Comparison of ENCODE assay signal across 16 cellular contexts in the genomic region with DNA sequence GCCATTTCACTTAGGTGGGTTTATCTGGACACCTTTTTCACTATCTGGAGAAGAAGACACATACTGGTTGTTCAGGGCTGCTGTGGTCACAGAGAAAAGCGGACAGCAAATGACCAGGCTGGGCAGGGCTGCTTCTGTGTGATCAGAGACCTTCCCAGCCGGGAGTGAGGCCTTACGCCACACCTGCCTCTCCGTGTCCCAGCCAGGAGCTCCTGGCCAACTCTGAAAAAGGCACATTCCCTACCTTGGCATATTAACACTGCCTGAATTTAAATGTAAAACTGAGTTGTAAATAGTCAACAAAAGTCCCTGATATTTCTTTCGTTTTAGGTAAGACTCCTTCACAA. TPM values are rescaled to one million over a fixed set of nuclear protein-coding genes. Genes with fewer than 3 reads are reported as not detected.
A peak's percentile ranks its signal among the peaks of the same experiment; 100 is the strongest.
DNase-seq lines count a peak whose midpoint lies in the region; ATAC-seq, FAIRE-seq and TF ChIP-seq lines count a peak whose summit lies in the region.
"Had no signal": no experiment of that assay in that cellular context is flagged by ENCODE, and none has a peak within 500 bp of the region (broad histone marks: within the 10 kb centered on the region; RNA-seq: fewer than 3 reads in every experiment).

No MANE protein-coding gene starts in this region.

- TF ChIP-seq POLR2A in HepG2 (IDR thresholded peaks at IDR 0.05; ENCODE audit: insufficient read depth in 1 of 2, low read depth in 2 of 2, low read length in 2 of 2), result no peak

- BruUV-seq in HepG2 (replicated peaks; lab: Mats Ljungman, UMichigan), result TSS peak; percentile 33

- WGBS in HepG2 (ENCODE audit: low lambda C conversion rate), result 84% methylated on average over 5 of the region's 5 CpGs

- peak overlapping the region in 10 of 11 experiments; percentile 58 to 98 (median 82); a peak in 18 of 22 replicates for H3K4me2 ChIP-seq in BLaER1 treated with 17β-estradiol and CSF1 and Interleukin-3, amounts not matched to agents 10 nM and 100 nM
- no peak overlapping the region for H3K4me2 ChIP-seq in HepG2 (ENCODE audit: low read depth, low read length)

- POLR2A ChIA-PET in HepG2 (lab: Yijun Ruan, JAX), result no interaction called here

- CTCF ChIA-PET in HepG2 (lab: Yijun Ruan, JAX; ENCODE audit: low intra/inter-chr PET ratio, low total read pairs), result interaction anchor here (3.8 kb wide), 1 partner anchor 73 kb away, joined by 16 read pairs; no protein-coding TSS in a partner anchor

- H3K27ac Mint-ChIP-seq in stimulated activated naive B cell treated with anti-CD40 and anti-IgM and Interleukin-4, amounts not matched to agents 10 μg/mL and 1 μg/mL and 100 μg/mL, for 72 hours, result peak overlapping the region; percentile 20

- peaks cover 14 to 32% of the 10 kb centered on the region in 2 donors for H3K4me1 Mint-ChIP-seq in stimulated activated naive B cell treated with anti-CD40 and anti-IgM and Interleukin-4, amounts not matched to agents 10 μg/mL and 1 μg/mL and 100 μg/mL, for 72 hours

- H3K36me3 Mint-ChIP-seq in stimulated activated naive B cell treated with anti-CD40 and anti-IgM and Interleukin-4, amounts not matched to agents 10 μg/mL and 1 μg/mL and 100 μg/mL, for 72 hours, result peaks cover 25 to 31% of the 10 kb centered on the region in 2 donors

- H4K20me1 ChIP-seq in BLaER1 treated with 17β-estradiol and CSF1 and Interleukin-3, amounts not matched to agents 10 nM and 100 nM, result peaks cover 0 to 24% (median 0%) of the 10 kb centered on the region in 11 experiments; a peak in 3 of 22 replicates
- H4K20me1 ChIP-seq in HepG2 (ENCODE audit: insufficient read depth, low read length), result no peaks in the 10 kb centered on the region

- H3K4me3 ChIP-seq in BLaER1 treated with 17β-estradiol and CSF1 and Interleukin-3, amounts not matched to agents 10 nM and 100 nM, result no peak overlapping the region
- H3K4me3 ChIP-seq in HL-60 (replicated peaks; ENCODE audit: insufficient read depth, low read length), result no peak overlapping the region
- H3K4me3 ChIP-seq in HepG2 (replicated peaks in 1 of 3; ENCODE audit: insufficient read depth in 1 of 3, low read depth in 2 of 3, low read length in 3 of 3), result no peak overlapping the region
- H3K4me3 ChIP-seq: SK-N-MC had no signal

- peak overlapping the region in 9 of 11 experiments; percentile 23 to 87 (median 79); a peak in 16 of 22 replicates for H3K27ac ChIP-seq in BLaER1 treated with 17β-estradiol and CSF1 and Interleukin-3, amounts not matched to agents 10 nM and 100 nM
- H3K27ac ChIP-seq in HL-60 (replicated peaks) (peak overlapping the region; percentile 34; the same call in 1 of the 2 replicates), HepG2 (ENCODE audit: extremely low read length, insufficient read depth, low read length) (no peak overlapping the region)
- H3K27ac ChIP-seq: SK-N-MC had no signal

- no peaks in the 10 kb centered on the region for H3K27me3 ChIP-seq in BLaER1 treated with 17β-estradiol and CSF1 and Interleukin-3, amounts not matched to agents 10 nM and 100 nM
- H3K27me3 ChIP-seq in HL-60 (ENCODE audit: insufficient read depth, poor library complexity, severe bottlenecking) (no peaks in the 10 kb centered on the region), HepG2 (ENCODE audit: control insufficient read depth in 1 of 2, insufficient read depth in 2 of 2, low read length in 2 of 2) (no peaks in the 10 kb centered on the region)

- H3K27me3 Mint-ChIP-seq in stimulated activated naive B cell treated with anti-CD40 and anti-IgM and Interleukin-4, amounts not matched to agents 10 μg/mL and 1 μg/mL and 100 μg/mL, for 72 hours, result no peaks in the 10 kb centered on the region

- H2AFZ ChIP-seq in HepG2 (ENCODE audit: low read length), result no peak overlapping the region

- TF ChIP-seq RAD21 in HepG2 (CRISPR knock-in tag; IDR thresholded peaks at IDR 0.05), result no peak

- peaks cover 17 to 84% (median 65%) of the 10 kb centered on the region in 10 experiments for H3K4me1 ChIP-seq in BLaER1 treated with 17β-estradiol and CSF1 and Interleukin-3, amounts not matched to agents 10 nM and 100 nM
- H3K4me1 ChIP-seq in HepG2 (ENCODE audit: insufficient read depth, low read length), result peaks cover 18% of the 10 kb centered on the region

- FAIRE-seq in HepG2 (lab: Jason Lieb, UNC), result no peak
- FAIRE-seq: GM18507, H1 had no signal

- H3K79me2 ChIP-seq in HepG2 (ENCODE audit: insufficient read depth, low read length), result no peaks in the 10 kb centered on the region

- no peak for DNase-seq in HL-60 (ENCODE audit: low read depth in 1 of 2, low spot score in 1 of 2)
- no peak for DNase-seq in HepG2 (ENCODE audit: low spot score)
- DNase-seq in stimulated activated naive B cell treated with anti-CD40 and anti-IgM and Interleukin-4, amounts not matched to agents 10 μg/mL and 1 μg/mL and 100 μg/mL, for 72 hours, result no peak
- no peak for DNase-seq in stimulated activated CD8-positive, alpha-beta memory T cell treated with anti-CD3 and anti-CD28 coated beads, Interleukin-4, amount 100 ng/mL, for 48 hours
- DNase-seq in NCI-H69 (lab: John Stamatoyannopoulos, UW), result no peak
- no peak for DNase-seq in dedifferentiated amniotic fluid mesenchymal stem cell (ENCODE audit: extremely low spot score)
- DNase-seq: DMS79, NCI-H1105 treated with DMSO at 0.1 percent for 48 hours, NCI-H1694, NCI-H2081 treated with DMSO at 0.1 percent for 48 hours, NCI-H774 had no signal

- H3K9me3 Mint-ChIP-seq in stimulated activated naive B cell treated with anti-CD40 and anti-IgM and Interleukin-4, amounts not matched to agents 10 μg/mL and 1 μg/mL and 100 μg/mL, for 72 hours, result no peaks in the 10 kb centered on the region

- TF ChIP-seq EP300 in HepG2 (IDR thresholded peaks at IDR 0.05; ENCODE audit: low read depth in 2 of 2, low read length in 2 of 2) (no peak), HepG2 (CRISPR knock-in tag; IDR thresholded peaks at IDR 0.05; ENCODE audit: borderline replicate concordance) (no peak)

- no peak for ATAC-seq in HepG2
- ATAC-seq in stimulated activated naive B cell treated with anti-CD40 and anti-IgM and Interleukin-4, amounts not matched to agents 10 μg/mL and 1 μg/mL and 100 μg/mL, for 72 hours (replicated peaks), result no peak

- intact Hi-C loops in HepG2 (cut with micrococcal nuclease; ENCODE audit: unreplicated experiment), result loop anchor here (10.0 kb wide), 1 partner anchor 243 kb away; no protein-coding TSS in a partner anchor

- H3K9me3 ChIP-seq in BLaER1 treated with 17β-estradiol and CSF1 and Interleukin-3, amounts not matched to agents 10 nM and 100 nM (replicated peaks in 1 of 11), result peaks cover 0 to 14% (median 0%) of the 10 kb centered on the region in 11 experiments; a peak in 2 of 22 replicates
- H3K9me3 ChIP-seq in HepG2 (ENCODE audit: low read length), result no peaks in the 10 kb centered on the region

- peaks cover 25 to 84% (median 56%) of the 10 kb centered on the region in 11 experiments for H3K36me3 ChIP-seq in BLaER1 treated with 17β-estradiol and CSF1 and Interleukin-3, amounts not matched to agents 10 nM and 100 nM
- peaks cover 14 to 26% of the 10 kb centered on the region in 2 experiments for H3K36me3 ChIP-seq in HepG2 (replicated peaks in 1 of 2; ENCODE audit: control insufficient read depth in 1 of 2, insufficient read depth in 2 of 2, low read length in 2 of 2)

- peak overlapping the region in 6 of 11 experiments; percentile 10 to 47 (median 28); a peak in 8 of 22 replicates for H3K9ac ChIP-seq in BLaER1 treated with 17β-estradiol and CSF1 and Interleukin-3, amounts not matched to agents 10 nM and 100 nM
- no peak overlapping the region for H3K9ac ChIP-seq in HepG2 (ENCODE audit: insufficient read depth, low read depth, low read length)

- in situ Hi-C loops in HepG2 (cut with HindIII; ENCODE audit: extremely low pct_ligation_motif_present, low pct_unique_long_range_greater_than_20kb), result loop anchor here (10.0 kb wide), 1 partner anchor 253 kb away; no protein-coding TSS in a partner anchor

- no peak for TF ChIP-seq CTCF in HL-60 (IDR thresholded peaks at IDR 0.05; ENCODE audit: insufficient read depth, low read length)
- TF ChIP-seq CTCF in HepG2 (CRISPR knock-in tag; IDR thresholded peaks at IDR 0.05), result no peak

- no peak overlapping the region for H3K4me3 Mint-ChIP-seq in stimulated activated naive B cell treated with anti-CD40 and anti-IgM and Interleukin-4, amounts not matched to agents 10 μg/mL and 1 μg/mL and 100 μg/mL, for 72 hours

RNA-seq across cellular contexts. Expression of a gene that starts 9.1 kb away (rescaled TPM):
- not detected in 2 replicates for total RNA-seq in HepG2 (2016; rRNA removed; fragmentation: Illumina TruSeq; extraction: Trizol)
- total RNA-seq in HepG2 (2016; cell fraction: cytosol; rRNA removed; fragmentation: Illumina TruSeq; extraction: Trizol; ENCODE audit: low read depth), result not detected in 2 replicates
- not detected in 2 replicates for total RNA-seq in HepG2 (2016; cell fraction: insoluble cytoplasmic fraction; rRNA removed; fragmentation: Illumina TruSeq; extraction: Trizol)
- total RNA-seq in HepG2 (2016; cell fraction: membrane; rRNA removed; fragmentation: Illumina TruSeq; extraction: Trizol), result not detected in 2 replicates
- total RNA-seq in HepG2 (2016; cell fraction: nucleus; rRNA removed; fragmentation: Illumina TruSeq; extraction: Trizol), result not detected in 2 replicates
- polyA plus RNA-seq in HepG2 (2011; rRNA removed), result not detected in 2 replicates
- not detected in 2 replicates for polyA plus RNA-seq in HepG2 (2011; cell fraction: cytosol; rRNA removed)
- polyA plus RNA-seq in HepG2 (2011; cell fraction: nucleus; rRNA removed), result not detected in 2 replicates
- not detected in 2 replicates for polyA plus RNA-seq in HepG2 (2012)
- not detected in 2 replicates for polyA plus RNA-seq in HepG2 (2016; cell fraction: cytosol; fragmentation: Illumina TruSeq; extraction: Trizol; ENCODE audit: low read depth)
- not detected in 2 replicates for polyA plus RNA-seq in HepG2 (2016; cell fraction: insoluble cytoplasmic fraction; fragmentation: Illumina TruSeq; extraction: Trizol; ENCODE audit: low read depth)
- polyA plus RNA-seq in HepG2 (2016; cell fraction: membrane; fragmentation: Illumina TruSeq; extraction: Trizol; ENCODE audit: low read depth), result not detected in 2 replicates
- not detected in 2 replicates for polyA plus RNA-seq in HepG2 (2016; cell fraction: nucleus; fragmentation: Illumina TruSeq; extraction: Trizol; ENCODE audit: insufficient read depth, low read depth)
- polyA minus RNA-seq in HepG2 (2011; rRNA and poly(A)+ RNA removed; ENCODE audit: low replicate concordance), result not detected in 2 replicates
- not detected in 2 replicates for polyA minus RNA-seq in HepG2 (2011; cell fraction: cytosol; rRNA and poly(A)+ RNA removed)
- polyA minus RNA-seq in HepG2 (2011; cell fraction: nucleus; rRNA and poly(A)+ RNA removed), result not detected in 2 replicates
- total RNA-seq: H1, NCI-H460 had no signal

RNA-seq across cellular contexts. Expression of a gene that starts 11.1 kb away (rescaled TPM):
- 60.0 and 73.6 TPM in 2 replicates for total RNA-seq in HepG2 (2016; rRNA removed; fragmentation: Illumina TruSeq; extraction: Trizol)
- 23.0 and 23.3 TPM in 2 replicates for total RNA-seq in HepG2 (2016; cell fraction: cytosol; rRNA removed; fragmentation: Illumina TruSeq; extraction: Trizol; ENCODE audit: low read depth)
- 59.0 and 65.1 TPM in 2 replicates for total RNA-seq in HepG2 (2016; cell fraction: insoluble cytoplasmic fraction; rRNA removed; fragmentation: Illumina TruSeq; extraction: Trizol)
- 67.6 and 70.6 TPM in 2 replicates for total RNA-seq in HepG2 (2016; cell fraction: membrane; rRNA removed; fragmentation: Illumina TruSeq; extraction: Trizol)
- 43.1 and 45.5 TPM in 2 replicates for total RNA-seq in HepG2 (2016; cell fraction: nucleus; rRNA removed; fragmentation: Illumina TruSeq; extraction: Trizol)
- polyA plus RNA-seq in HepG2 (2011; rRNA removed), result 71.5 and 77.4 TPM in 2 replicates
- 62.0 and 65.1 TPM in 2 replicates for polyA plus RNA-seq in HepG2 (2011; cell fraction: cytosol; rRNA removed)
- 124 and 143 TPM in 2 replicates for polyA plus RNA-seq in HepG2 (2011; cell fraction: nucleus; rRNA removed)
- 44.3 and 55.5 TPM in 2 replicates for polyA plus RNA-seq in HepG2 (2012)
- 24.0 and 28.0 TPM in 2 replicates for polyA plus RNA-seq in HepG2 (2016; cell fraction: cytosol; fragmentation: Illumina TruSeq; extraction: Trizol; ENCODE audit: low read depth)
- 87.5 and 94.5 TPM in 2 replicates for polyA plus RNA-seq in HepG2 (2016; cell fraction: insoluble cytoplasmic fraction; fragmentation: Illumina TruSeq; extraction: Trizol; ENCODE audit: low read depth)
- 57.3 and 59.6 TPM in 2 replicates for polyA plus RNA-seq in HepG2 (2016; cell fraction: membrane; fragmentation: Illumina TruSeq; extraction: Trizol; ENCODE audit: low read depth)
- 64.9 and 69.6 TPM in 2 replicates for polyA plus RNA-seq in HepG2 (2016; cell fraction: nucleus; fragmentation: Illumina TruSeq; extraction: Trizol; ENCODE audit: insufficient read depth, low read depth)
- 62.1 and 126 TPM in 2 replicates for polyA minus RNA-seq in HepG2 (2011; rRNA and poly(A)+ RNA removed; ENCODE audit: low replicate concordance)
- polyA minus RNA-seq in HepG2 (2011; cell fraction: cytosol; rRNA and poly(A)+ RNA removed), result 57.0 and 66.2 TPM in 2 replicates
- 75.8 and 87.4 TPM in 2 replicates for polyA minus RNA-seq in HepG2 (2011; cell fraction: nucleus; rRNA and poly(A)+ RNA removed)

RNA-seq across cellular contexts. Expression of a gene that starts 12.5 kb away (rescaled TPM):
- 0.02 TPM in 1 of 2 replicates, not detected in the other for total RNA-seq in HepG2 (2016; rRNA removed; fragmentation: Illumina TruSeq; extraction: Trizol)
- not detected in 2 replicates for total RNA-seq in HepG2 (2016; cell fraction: cytosol; rRNA removed; fragmentation: Illumina TruSeq; extraction: Trizol; ENCODE audit: low read depth)
- not detected in 2 replicates for total RNA-seq in HepG2 (2016; cell fraction: insoluble cytoplasmic fraction; rRNA removed; fragmentation: Illumina TruSeq; extraction: Trizol)
- total RNA-seq in HepG2 (2016; cell fraction: membrane; rRNA removed; fragmentation: Illumina TruSeq; extraction: Trizol), result 0.03 TPM in 1 of 2 replicates, not detected in the other
- not detected in 2 replicates for total RNA-seq in HepG2 (2016; cell fraction: nucleus; rRNA removed; fragmentation: Illumina TruSeq; extraction: Trizol)
- not detected in 2 replicates for polyA plus RNA-seq in HepG2 (2011; rRNA removed)
- polyA plus RNA-seq in HepG2 (2011; cell fraction: cytosol; rRNA removed), result 0.01 TPM in 1 of 2 replicates, not detected in the other
- polyA plus RNA-seq in HepG2 (2011; cell fraction: nucleus; rRNA removed), result not detected in 2 replicates
- polyA plus RNA-seq in HepG2 (2012), result not detected in 2 replicates
- polyA plus RNA-seq in HepG2 (2016; cell fraction: cytosol; fragmentation: Illumina TruSeq; extraction: Trizol; ENCODE audit: low read depth), result not detected in 2 replicates
- polyA plus RNA-seq in HepG2 (2016; cell fraction: insoluble cytoplasmic fraction; fragmentation: Illumina TruSeq; extraction: Trizol; ENCODE audit: low read depth), result not detected in 2 replicates
- not detected in 2 replicates for polyA plus RNA-seq in HepG2 (2016; cell fraction: membrane; fragmentation: Illumina TruSeq; extraction: Trizol; ENCODE audit: low read depth)
- not detected in 2 replicates for polyA plus RNA-seq in HepG2 (2016; cell fraction: nucleus; fragmentation: Illumina TruSeq; extraction: Trizol; ENCODE audit: insufficient read depth, low read depth)
- polyA minus RNA-seq in HepG2 (2011; rRNA and poly(A)+ RNA removed; ENCODE audit: low replicate concordance), result not detected in 2 replicates
- polyA minus RNA-seq in HepG2 (2011; cell fraction: cytosol; rRNA and poly(A)+ RNA removed), result not detected in 2 replicates
- polyA minus RNA-seq in HepG2 (2011; cell fraction: nucleus; rRNA and poly(A)+ RNA removed), result 0.13 TPM in 1 of 2 replicates, not detected in the other
- total RNA-seq: NCI-H460 had no signal
